In genomic region chr14:103188691-103189480, GRCh38 we compare ENCODE assay signal across 9 cellular contexts.
DNase-seq lines count a peak whose midpoint lies in the region; ATAC-seq and TF ChIP-seq lines count a peak whose summit lies in the region.
"Had no signal": no experiment of that assay in that cellular context is flagged by ENCODE, and none has a peak within 500 bp of the region (broad histone marks: within the 10 kb centered on the region; RNA-seq: fewer than 3 reads in every experiment).

No MANE protein-coding gene starts in this region.

- peak overlapping the region; percentile 7; the same call in 1 of the 2 replicates for H3K4me3 Mint-ChIP-seq in HFFc6

- H3K9me3 ChIP-seq in adipocyte (ENCODE audit: control insufficient read depth, low read length) (no peaks in the 10 kb centered on the region), iPS-20b (ENCODE audit: insufficient read depth, low read depth, low read length) (no peaks in the 10 kb centered on the region)
- H3K9me3 ChIP-seq: neutrophil had no signal

- H3K4me3 ChIP-seq in adipocyte (ENCODE audit: low read length) (peak overlapping the region; percentile 72), iPS-20b (ENCODE audit: low read length) (peak overlapping the region; percentile 25; the same call in 1 of the 2 replicates)

- H3K27me3 ChIP-seq in adipocyte (replicated peaks; ENCODE audit: control insufficient read depth, insufficient read depth, low read length) (no peaks in the 10 kb centered on the region), iPS-20b (ENCODE audit: insufficient read depth, low read length) (peaks cover 40% of the 10 kb centered on the region)

- H3K9me3 Mint-ChIP-seq in HFFc6, result no peaks in the 10 kb centered on the region; the same call in 1 of the 2 replicates

- H3K4me1 ChIP-seq in adipocyte (ENCODE audit: control insufficient read depth, insufficient read depth, low read length) (peaks cover 8% of the 10 kb centered on the region), iPS-20b (ENCODE audit: insufficient read depth, low read length) (peaks cover 11% of the 10 kb centered on the region)

- H3K36me3 ChIP-seq in adipocyte (ENCODE audit: control insufficient read depth, insufficient read depth, low read length, severe bottlenecking), result no peaks in the 10 kb centered on the region
- no peaks in the 10 kb centered on the region for H3K36me3 ChIP-seq in iPS-20b (ENCODE audit: insufficient read depth, low read depth, low read length)
- H3K36me3 ChIP-seq: neutrophil had no signal

- ATAC-seq in GM21717 (IDR thresholded peaks at IDR 0.05; ENCODE audit: unreplicated experiment), result no peak

- H3K9ac ChIP-seq in adipocyte (ENCODE audit: low read length) (peak overlapping the region; percentile 46), iPS-20b (ENCODE audit: low read depth, low read length) (no peak overlapping the region)

- H3K27ac ChIP-seq in iPS-20b (ENCODE audit: low read length), result no peak overlapping the region
- H3K27ac ChIP-seq: neutrophil had no signal

- H3K36me3 Mint-ChIP-seq in HFFc6 (ENCODE audit: low read depth), result no peaks in the 10 kb centered on the region; the same call in 1 of the 2 replicates

- peak; percentile 63 for TF ChIP-seq CTCF in HFFc6 (IDR thresholded peaks at IDR 0.05)

- no peak overlapping the region for H3K27ac Mint-ChIP-seq in HFFc6

- peaks cover 26% of the 10 kb centered on the region for H3K27me3 Mint-ChIP-seq in HFFc6 (ENCODE audit: insufficient read depth)

- no peaks in the 10 kb centered on the region for H3K4me1 Mint-ChIP-seq in HFFc6 (ENCODE audit: low read depth)

- DNase-seq in HFFc6 (no peak), adipocyte (ENCODE audit: low read depth) (peak; percentile 22), DMS53 (lab: John Stamatoyannopoulos, UW) (no peak), GF-D8 (lab: John Stamatoyannopoulos, UW) (no peak), anterior cingulate cortex (lab: John Stamatoyannopoulos, UW) (no peak)
- peak; percentile 22 for DNase-seq in stimulated activated CD4-positive, alpha-beta T cell treated with anti-CD3 and anti-CD28 coated beads, Interleukin-4, amount 100 ng/mL, for 1 hour

Comparison
In these comparisons a context has a peak if more than half of its experiments do, and no peak if none do; other contexts are left out.
1. DNase-seq: peak in adipocyte (single experiment) and stimulated activated CD4-positive, alpha-beta T cell treated with anti-CD3 and anti-CD28 coated beads, Interleukin-4, amount 100 ng/mL, for 1 hour (single experiment); none in HFFc6 (single experiment), DMS53 (single experiment), GF-D8 (single experiment) and anterior cingulate cortex (0 of 58).